In genomic region chr4:41442818-41443217, GRCh38 we compare ENCODE assay signal across 20 cellular contexts.
DNase-seq lines count a peak whose midpoint lies in the region; ATAC-seq and TF ChIP-seq lines count a peak whose summit lies in the region.
"Had no signal": no experiment of that assay in that cellular context is flagged by ENCODE, and none has a peak within 500 bp of the region (broad histone marks: within the 10 kb centered on the region; RNA-seq: fewer than 3 reads in every experiment).

No MANE protein-coding gene starts in this region.

- intact Hi-C loops in left cardiac atrium (cut with DNase I), result no loop called here

- peak; percentile 28 for DNase-seq in HT-29 (ENCODE audit: low spot score)
- DNase-seq in NCI-H526 (lab: John Stamatoyannopoulos, UW), result peak; percentile 62 to 68
- DNase-seq in dermis microvascular lymphatic vessel endothelial cell (ENCODE audit: low read depth in 2 of 2), result peak; percentile 64 to 79
- no peak for DNase-seq in C1 segment of cervical spinal cord (lab: John Stamatoyannopoulos, UW)
- no peak for DNase-seq in left cardiac atrium
- DNase-seq in activated effector memory CD4-positive, alpha-beta T cell treated with Interleukin-2 at 50 U/mL for 16 hours, result no peak
- DNase-seq: activated naive CD4-positive, alpha-beta T cell; amygdala; CD4-positive, alpha-beta memory T cell; DND-41; effector CD4-positive, alpha-beta T cell; esophagus squamous epithelium; left ventricle myocardium superior; NCI-H2171 treated with DMSO at 0.1 percent for 48 hours; T-cell had no signal

- peak overlapping the region; percentile 100; the same call in 1 of the 2 replicates for H3K27ac ChIP-seq in C4-2B
- H3K27ac ChIP-seq: esophagus squamous epithelium, right atrium auricular region, suprapubic skin had no signal

- no peak for TF ChIP-seq CTCF in C4-2B (conservative IDR thresholded peaks at IDR 0.05)

- no peak for ATAC-seq in left cardiac atrium
- no peak for ATAC-seq in GM18873 (IDR thresholded peaks at IDR 0.05; ENCODE audit: low FRiP score, unreplicated experiment)
- ATAC-seq: HCT116, left ventricle myocardium superior, T-cell had no signal

Comparison
In these comparisons a context has a peak if more than half of its experiments do, and no peak if none do; other contexts are left out.
1. DNase-seq: peak in HT-29 (single experiment), NCI-H526 (2 of 2) and dermis microvascular lymphatic vessel endothelial cell (2 of 2); none in C1 segment of cervical spinal cord (0 of 14), left cardiac atrium (single experiment) and activated effector memory CD4-positive, alpha-beta T cell treated with Interleukin-2 at 50 U/mL for 16 hours (single experiment).